Comparison of ENCODE assay signal across 1 cellular context in genomic region chr2:72562451-72563153, GRCh38.
TF ChIP-seq lines count a peak whose summit lies in the region.

No MANE protein-coding gene starts in this region.

TF ChIP-seq in SK-N-SH treated with all-trans-retinoic acid at 6 μM for 48 hours, 23 proteins besides CTCF, POLR2A, EP300 and RAD21 (continued from another document):
- TF ChIP-seq BACH2 (CRISPR knock-in tag; IDR thresholded peaks at IDR 0.05; ENCODE audit: borderline replicate concordance) (no peak), CREB5 (CRISPR knock-in tag; IDR thresholded peaks at IDR 0.05; ENCODE audit: low read depth) (peak; percentile 85), ZNF8 (CRISPR knock-in tag; IDR thresholded peaks at IDR 0.05) (peak; percentile 18; the same call in 1 of the 2 replicates), ESRRG (CRISPR knock-in tag; IDR thresholded peaks at IDR 0.05) (peak; percentile 46; the same call in 1 of the 2 replicates), CSRNP3 (CRISPR knock-in tag; IDR thresholded peaks at IDR 0.05) (no peak; the same call in 1 of the 2 replicates), ZC3H10 (CRISPR knock-in tag; IDR thresholded peaks at IDR 0.05) (no peak), TCF4 (CRISPR knock-in tag; IDR thresholded peaks at IDR 0.05; ENCODE audit: borderline replicate concordance) (peak; percentile 90)
